ENCODE assay signal across 10 cellular contexts in genomic region chr3:105791919-105792786, GRCh38.
DNase-seq lines count a peak whose midpoint lies in the region; ATAC-seq and TF ChIP-seq lines count a peak whose summit lies in the region.
"Had no signal": no experiment of that assay in that cellular context is flagged by ENCODE, and none has a peak within 500 bp of the region (broad histone marks: within the 10 kb centered on the region; RNA-seq: fewer than 3 reads in every experiment).

No MANE protein-coding gene starts in this region.

- H3K9me3 Mint-ChIP-seq in activated CD4-positive, alpha-beta T cell treated with anti-CD3 and anti-CD28 coated beads, Interleukin-2, amount 10 ng/mL, durations not matched to agents 7 days and 5 days: peaks cover 19% of the 10 kb centered on the region

- H2AFZ ChIP-seq in MM.1S (ENCODE audit: low read length): no peak overlapping the region
- H2AFZ ChIP-seq: parathyroid adenoma had no signal

- POLR2A ChIA-PET in activated CD4-positive, alpha-beta T cell treated with anti-CD3 and anti-CD28 coated beads, Interleukin-2, amount 10 ng/mL, durations not matched to agents 7 days and 5 days (lab: Charles Lee): no interaction called here

- no peak for DNase-seq in activated CD4-positive, alpha-beta T cell treated with anti-CD3 and anti-CD28 coated beads, Interleukin-2, amount 10 ng/mL, durations not matched to agents 7 days and 5 days
- no peak for DNase-seq in activated CD4-positive, alpha-beta T cell treated with anti-CD3 and anti-CD28 coated beads, Interleukin-2, amount 50 U/mL, for 4 hours
- DNase-seq in brain pericyte (ENCODE audit: low read depth, low spot score): peak; percentile 71
- no peak for DNase-seq in lower lobe of right lung
- peak in 1 of 2 donors; percentile 29 for DNase-seq in upper lobe of left lung
- no peak for DNase-seq in MM.1S

- WGBS in upper lobe of left lung, 2 donors: 53 to 67% methylated on average over 6 of the region's 6 CpGs

- H3K4me3 Mint-ChIP-seq in activated CD4-positive, alpha-beta T cell treated with anti-CD3 and anti-CD28 coated beads, Interleukin-2, amount 10 ng/mL, durations not matched to agents 7 days and 5 days: no peak overlapping the region
- H3K4me3 Mint-ChIP-seq: CD14-positive monocyte had no signal

- H3K27me3 Mint-ChIP-seq in activated CD4-positive, alpha-beta T cell treated with anti-CD3 and anti-CD28 coated beads, Interleukin-2, amount 10 ng/mL, durations not matched to agents 7 days and 5 days: no peaks in the 10 kb centered on the region

- H3F3A ChIP-seq in MM.1S (ENCODE audit: insufficient read depth, low read length): no peaks in the 10 kb centered on the region

- H3K4me1 ChIP-seq in lower lobe of right lung (peaks cover 19% of the 10 kb centered on the region), upper lobe of left lung (peaks cover 6 to 22% (median 15%) of the 10 kb centered on the region in 4 donors), MM.1S (ENCODE audit: low read length) (no peaks in the 10 kb centered on the region)
- H3K4me1 ChIP-seq: parathyroid adenoma had no signal

- intact Hi-C loops in lower lobe of right lung (cut with DNase I): no loop called here

- peak in 3 of 4 donors; percentile 63 to 88 (median 87) for TF ChIP-seq EP300 in upper lobe of left lung (IDR thresholded peaks at IDR 0.05)

- no peaks in the 10 kb centered on the region for H3K79me2 ChIP-seq in MM.1S (ENCODE audit: low read length)

- no peak overlapping the region for H3K27ac ChIP-seq in lower lobe of right lung
- peak overlapping the region in 3 of 4 donors; percentile 7 to 64 (median 46) for H3K27ac ChIP-seq in upper lobe of left lung
- no peak overlapping the region for H3K27ac ChIP-seq in MM.1S (ENCODE audit: low read length)
- H3K27ac ChIP-seq: parathyroid adenoma had no signal

- H3K9me2 ChIP-seq in MM.1S (replicated peaks; ENCODE audit: insufficient read depth, low read length): no peaks in the 10 kb centered on the region

- H3K27ac Mint-ChIP-seq in activated CD4-positive, alpha-beta T cell treated with anti-CD3 and anti-CD28 coated beads, Interleukin-2, amount 10 ng/mL, durations not matched to agents 7 days and 5 days: peak overlapping the region; percentile 55

- no peaks in the 10 kb centered on the region for H3K36me3 ChIP-seq in lower lobe of right lung
- H3K36me3 ChIP-seq in upper lobe of left lung: no peaks in the 10 kb centered on the region
- no peaks in the 10 kb centered on the region for H3K36me3 ChIP-seq in MM.1S (replicated peaks; ENCODE audit: insufficient read depth, low read length)

- no peak overlapping the region for H3K9ac ChIP-seq in MM.1S (ENCODE audit: low read length)
- H3K9ac ChIP-seq: parathyroid adenoma had no signal

- no peak overlapping the region for H3K4me2 ChIP-seq in MM.1S (ENCODE audit: low read depth, low read length)

- H3K4me1 Mint-ChIP-seq in activated CD4-positive, alpha-beta T cell treated with anti-CD3 and anti-CD28 coated beads, Interleukin-2, amount 10 ng/mL, durations not matched to agents 7 days and 5 days: peaks cover 55% of the 10 kb centered on the region

- H3K36me3 Mint-ChIP-seq in activated CD4-positive, alpha-beta T cell treated with anti-CD3 and anti-CD28 coated beads, Interleukin-2, amount 10 ng/mL, durations not matched to agents 7 days and 5 days (ENCODE audit: low read depth): peaks cover 55% of the 10 kb centered on the region
- H3K36me3 Mint-ChIP-seq: CD14-positive monocyte had no signal

- no peak for TF ChIP-seq POLR2A in upper lobe of left lung (IDR thresholded peaks at IDR 0.05)

- TF ChIP-seq CTCF in lower lobe of right lung (IDR thresholded peaks at IDR 0.05) (no peak), upper lobe of left lung (IDR thresholded peaks at IDR 0.05) (no peak), MM.1S (IDR thresholded peaks at IDR 0.05; ENCODE audit: low read length) (no peak)

- H3K9me3 ChIP-seq in lower lobe of right lung (no peaks in the 10 kb centered on the region), upper lobe of left lung (no peaks in the 10 kb centered on the region), MM.1S (replicated peaks; ENCODE audit: insufficient read depth, low read length) (no peaks in the 10 kb centered on the region)

- no peaks in the 10 kb centered on the region for H3K27me3 ChIP-seq in lower lobe of right lung (ENCODE audit: low read depth)
- no peaks in the 10 kb centered on the region for H3K27me3 ChIP-seq in upper lobe of left lung
- H3K27me3 ChIP-seq in MM.1S (replicated peaks; ENCODE audit: insufficient read depth, low read length): no peaks in the 10 kb centered on the region

- CTCF ChIA-PET in activated CD4-positive, alpha-beta T cell treated with anti-CD3 and anti-CD28 coated beads, Interleukin-2, amount 10 ng/mL, durations not matched to agents 7 days and 5 days (lab: Charles Lee): no interaction called here

- peak; percentile 75 to 85 for ATAC-seq in lower lobe of right lung
- peak; percentile 81 to 90 for ATAC-seq in upper lobe of left lung (ENCODE audit: low FRiP score in 2 of 2)
- ATAC-seq in GM18858 (IDR thresholded peaks at IDR 0.05; ENCODE audit: unreplicated experiment): no peak
- no peak for ATAC-seq in HG03378 (IDR thresholded peaks at IDR 0.05; ENCODE audit: unreplicated experiment)

- H3K4me3 ChIP-seq in lower lobe of right lung: no peak overlapping the region
- no peak overlapping the region for H3K4me3 ChIP-seq in upper lobe of left lung
- no peak overlapping the region for H3K4me3 ChIP-seq in MM.1S (ENCODE audit: low read length)

- H4K20me1 ChIP-seq in MM.1S (ENCODE audit: insufficient read depth, low read length): no peaks in the 10 kb centered on the region

Comparison
In these comparisons a context has a peak if more than half of its experiments do, and no peak if none do; other contexts are left out.
1. ATAC-seq: peak in lower lobe of right lung (2 of 2) and upper lobe of left lung (2 of 2); none in GM18858 (single experiment) and HG03378 (single experiment).
2. H3K27ac ChIP-seq: peak in upper lobe of left lung (3 of 4); none in lower lobe of right lung (single experiment) and MM.1S (single experiment).